ENCODE assay signal across 8 cellular contexts in the genomic region with DNA sequence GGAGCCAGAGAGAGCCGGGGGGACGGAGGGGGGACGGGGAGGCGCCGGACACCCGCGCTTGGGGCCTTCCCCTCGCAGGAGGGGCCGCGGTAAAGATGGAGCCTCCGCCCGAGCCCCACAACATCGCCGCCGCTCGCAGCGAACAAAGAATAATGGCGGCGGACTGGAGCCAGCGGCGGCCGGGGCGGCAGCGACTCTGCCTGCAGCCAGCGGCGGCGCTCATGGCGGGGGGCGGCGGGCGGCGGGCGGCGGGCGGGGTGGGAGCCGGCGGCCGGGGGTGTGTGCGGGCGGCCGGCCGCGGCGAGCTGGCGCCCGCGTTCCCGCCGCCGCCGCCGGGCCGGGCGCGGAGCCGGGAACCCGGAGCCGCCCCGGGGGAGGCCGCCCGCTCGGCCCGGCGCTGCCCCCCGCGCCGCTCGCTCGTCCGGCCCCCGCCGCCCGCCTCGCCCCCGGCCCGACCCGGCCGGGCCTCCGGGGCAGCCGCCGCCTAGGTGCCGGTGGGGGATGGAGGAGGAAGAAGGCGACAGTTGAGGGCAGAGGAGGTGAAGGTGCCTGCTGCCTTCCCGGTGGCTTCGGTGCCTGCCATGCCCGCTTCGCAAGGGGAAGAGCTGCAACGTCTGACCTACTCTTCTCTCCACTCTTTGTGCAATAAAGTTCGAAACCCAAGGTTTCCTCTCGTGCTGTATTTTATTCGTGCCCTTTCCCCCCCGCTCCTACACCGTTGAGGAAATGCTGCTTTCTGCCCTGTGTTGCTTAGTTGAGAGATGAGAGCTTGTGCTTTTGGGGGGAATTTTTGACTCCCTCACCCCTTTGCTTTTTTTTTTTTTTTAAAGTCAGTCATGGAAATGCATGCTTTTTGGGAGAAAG. TPM values are rescaled to one million over a fixed set of nuclear protein-coding genes. Genes with fewer than 3 reads are reported as not detected.
DNase-seq lines count a peak whose midpoint lies in the region; ATAC-seq and TF ChIP-seq lines count a peak whose summit lies in the region.

No MANE protein-coding gene starts in this region.

- H3K27ac Mint-ChIP-seq in Calu3 (ENCODE audit: unreplicated experiment) (peak overlapping the region; percentile 97), activated B cell treated with CpG ODN at 0.5 μM for 24 hours (peak overlapping the region; percentile 100)
- peak overlapping the region; percentile 99 for H3K27ac Mint-ChIP-seq in central memory CD8-positive, alpha-beta T cell (ENCODE audit: low read depth)

- BruUV-seq in Calu3 (replicated peaks; lab: Mats Ljungman, UMichigan) = no TSS peak

- H3K9me3 Mint-ChIP-seq in Calu3 (ENCODE audit: low read depth, unreplicated experiment) (no peaks in the 10 kb centered on the region), activated B cell treated with CpG ODN at 0.5 μM for 24 hours (no peaks in the 10 kb centered on the region)
- no peaks in the 10 kb centered on the region for H3K9me3 Mint-ChIP-seq in central memory CD8-positive, alpha-beta T cell

- H3K27me3 Mint-ChIP-seq in Calu3 (ENCODE audit: unreplicated experiment) (no peaks in the 10 kb centered on the region), activated B cell treated with CpG ODN at 0.5 μM for 24 hours (no peaks in the 10 kb centered on the region)
- no peaks in the 10 kb centered on the region for H3K27me3 Mint-ChIP-seq in central memory CD8-positive, alpha-beta T cell

- H3K27me3 ChIP-seq in left lung = no peaks in the 10 kb centered on the region

- POLR2A ChIA-PET in activated B cell treated with CpG ODN at 0.5 μM for 24 hours (lab: Charles Lee) = interaction anchor here (0.5 to 5.6 kb wide), 53 partner anchors 9 to 1445 kb away, joined by 3 to 128 read pairs (median 5); partner anchors contain the start of genes CCNYL1, FASTKD2, FZD5 and IDH1

- ATAC-seq in GM21723 (IDR thresholded peaks at IDR 0.05; ENCODE audit: unreplicated experiment) (peak; percentile 10), activated B cell treated with CpG ODN at 0.5 μM for 24 hours (ENCODE audit: low read depth) (peak; percentile 2), left lung (no peak), GM19467 (IDR thresholded peaks at IDR 0.05; ENCODE audit: unreplicated experiment) (no peak)
- ATAC-seq in central memory CD8-positive, alpha-beta T cell (replicated peaks; ENCODE audit: extremely low read depth, poor library complexity, severe bottlenecking) = no peak

- H3K36me3 Mint-ChIP-seq in Calu3 (ENCODE audit: insufficient read depth, unreplicated experiment) (peaks cover 46% of the 10 kb centered on the region), activated B cell treated with CpG ODN at 0.5 μM for 24 hours (ENCODE audit: low read depth) (peaks cover 38% of the 10 kb centered on the region)
- peaks cover 41% of the 10 kb centered on the region for H3K36me3 Mint-ChIP-seq in central memory CD8-positive, alpha-beta T cell (ENCODE audit: insufficient read depth)

- H3K4me1 Mint-ChIP-seq in Calu3 (ENCODE audit: low read depth, unreplicated experiment) (peaks cover 20% of the 10 kb centered on the region), activated B cell treated with CpG ODN at 0.5 μM for 24 hours (peaks cover 75% of the 10 kb centered on the region)
- H3K4me1 Mint-ChIP-seq in central memory CD8-positive, alpha-beta T cell = peaks cover 66% of the 10 kb centered on the region

- intact Hi-C loops in Calu3 (cut with micrococcal nuclease; ENCODE audit: unreplicated experiment) = no loop called here
- intact Hi-C loops in activated B cell treated with CpG ODN at 0.5 μM for 24 hours (cut with micrococcal nuclease) = loop anchor here (2.0 to 5.0 kb wide), 4 partner anchors 20 to 1284 kb away; no protein-coding TSS in a partner anchor
- intact Hi-C loops in left lung (cut with DNase I) = no loop called here

- H3K4me3 ChIP-seq in left lung = peak overlapping the region; percentile 51 to 68

- no peaks in the 10 kb centered on the region for H3K36me3 ChIP-seq in left lung

- peak; percentile 59 for DNase-seq in Calu3
- peak; percentile 21 for DNase-seq in NCI-H1092 treated with DMSO at 0.1 percent for 48 hours (lab: John Stamatoyannopoulos, UW)
- peak; percentile 51 for DNase-seq in activated B cell treated with CpG ODN at 0.5 μM for 24 hours
- peak; percentile 46 to 61 for DNase-seq in central memory CD8-positive, alpha-beta T cell (ENCODE audit: low spot score in 2 of 2)
- DNase-seq in left lung = peak; percentile 63 to 88
- DNase-seq in stimulated activated CD4-positive, alpha-beta T cell treated with anti-CD3 and anti-CD28 coated beads, Interleukin-4, amount 100 ng/mL, for 4 hours = peak; percentile 33 to 39

- peak overlapping the region; percentile 98 to 99 for H3K27ac ChIP-seq in left lung

- TF ChIP-seq CTCF in Calu3 (IDR thresholded peaks at IDR 0.05; ENCODE audit: unreplicated experiment) (no peak), activated B cell treated with CpG ODN at 0.5 μM for 24 hours (IDR thresholded peaks at IDR 0.05) (no peak), left lung (IDR thresholded peaks at IDR 0.05) (no peak)

- CTCF ChIA-PET in Calu3 (lab: Charles Lee) = interaction anchor here (0.6 to 1.2 kb wide), 2 partner anchors 19 to 729 kb away, joined by 3 read pairs; no protein-coding TSS in a partner anchor
- CTCF ChIA-PET in activated B cell treated with CpG ODN at 0.5 μM for 24 hours (lab: Charles Lee) = interaction anchor here (1.2 to 1.9 kb wide), 2 partner anchors 95 to 388 kb away, joined by 3 to 12 read pairs; partner anchors contain the start of gene METTL21A

- peaks cover 25 to 56% of the 10 kb centered on the region in 2 donors for H3K4me1 ChIP-seq in left lung

- H3K9me3 ChIP-seq in left lung = no peaks in the 10 kb centered on the region

- H3K4me3 Mint-ChIP-seq in Calu3 (ENCODE audit: low read depth, unreplicated experiment) (peak overlapping the region; percentile 85), activated B cell treated with CpG ODN at 0.5 μM for 24 hours (peak overlapping the region; percentile 95)
- H3K4me3 Mint-ChIP-seq in central memory CD8-positive, alpha-beta T cell = peak overlapping the region; percentile 87

RNA-seq across cellular contexts. Expression of gene CREB1, which starts 0.6 kb away (rescaled TPM):
- total RNA-seq in Calu3 (2022) (81.4 and 81.6 TPM in 2 replicates), activated B cell treated with CpG ODN at 0.5 μM for 24 hours (112 and 127 TPM in 2 replicates), left lung (10 to 100 TPM; 62.3 to 66.5 TPM)

Comparison
In these comparisons a context has a peak if more than half of its experiments do, and no peak if none do; other contexts are left out.
1. DNase-seq: peak in every context shown above with its lines; median percentile 76 in left lung; 59 in Calu3; 54 in central memory CD8-positive, alpha-beta T cell; 51 in activated B cell treated with CpG ODN at 0.5 μM for 24 hours; 36 in stimulated activated CD4-positive, alpha-beta T cell treated with anti-CD3 and anti-CD28 coated beads, Interleukin-4, amount 100 ng/mL, for 4 hours; 21 in NCI-H1092 treated with DMSO at 0.1 percent for 48 hours.
2. ATAC-seq: peak in GM21723 (single experiment) and activated B cell treated with CpG ODN at 0.5 μM for 24 hours (single experiment); none in central memory CD8-positive, alpha-beta T cell (single experiment), left lung (single experiment) and GM19467 (single experiment).
3. Peak in every context shown above with its lines, with median percentiles within 50 percentile points of each other: H3K27ac Mint-ChIP-seq and H3K4me3 Mint-ChIP-seq.